Comparison of ENCODE assay signal across 19 cellular contexts in genomic region chr14:102984336-102985102, GRCh38.
"Had no signal": no experiment of that assay in that cellular context is flagged by ENCODE, and none has a peak within 500 bp of the region (broad histone marks: within the 10 kb centered on the region; RNA-seq: fewer than 3 reads in every experiment).

No MANE protein-coding gene starts in this region.

- H3K27me3 ChIP-seq: heart right ventricle, right lobe of liver, stomach, transverse colon had no signal

- H3K27ac ChIP-seq: coronary artery, heart right ventricle, parathyroid adenoma, psoas muscle, right lobe of liver, stomach, thoracic aorta, transverse colon had no signal

- H3K4me1 Mint-ChIP-seq: endodermal cell had no signal

- H3K27me3 Mint-ChIP-seq: naive thymus-derived CD4-positive, alpha-beta T cell had no signal

- H2AFZ ChIP-seq: parathyroid adenoma had no signal

- DNase-seq: effector CD4-positive, alpha-beta T cell; endodermal cell; heart right ventricle; hypothalamus; kidney glomerular epithelial cell; naive thymus-derived CD4-positive, alpha-beta T cell; occipital lobe; psoas muscle; retina; stimulated activated CD4-positive, alpha-beta T cell treated with anti-CD3 and anti-CD28 coated beads, Interleukin-15, amount 100 ng/mL, for 24 hours; stimulated activated CD4-positive, alpha-beta T cell treated with anti-CD3 and anti-CD28 coated beads, Interleukin-1b, Interleukin-23, amount 100 ng/mL, for 48 hours; stimulated activated CD4-positive, alpha-beta T cell treated with anti-CD3 and anti-CD28 coated beads, Interleukin-4, amount 100 ng/mL, for 24 hours; stimulated activated naive CD4-positive, alpha-beta T cell; stomach; transverse colon had no signal

- H3K4me1 ChIP-seq: parathyroid adenoma, psoas muscle, right lobe of liver, stomach, transverse colon had no signal

- H3K4me3 Mint-ChIP-seq: endodermal cell; naive thymus-derived CD4-positive, alpha-beta T cell had no signal

- H3K4me3 ChIP-seq: coronary artery, heart right ventricle, psoas muscle, right lobe of liver, stomach, thoracic aorta, transverse colon had no signal

- ATAC-seq: naive thymus-derived CD4-positive, alpha-beta T cell; right lobe of liver had no signal

- H3K9ac ChIP-seq: parathyroid adenoma had no signal

- H3K27ac Mint-ChIP-seq: endodermal cell; naive thymus-derived CD4-positive, alpha-beta T cell had no signal
